ENCODE assay signal across 20 cellular contexts in genomic region chr22:48756146-48757111, GRCh38.
DNase-seq lines count a peak whose midpoint lies in the region; ATAC-seq and TF ChIP-seq lines count a peak whose summit lies in the region.
"Had no signal": no experiment of that assay in that cellular context is flagged by ENCODE, and none has a peak within 500 bp of the region (broad histone marks: within the 10 kb centered on the region; RNA-seq: fewer than 3 reads in every experiment).

No MANE protein-coding gene starts in this region.

- no peak overlapping the region for H3K27ac ChIP-seq in spleen
- H3K27ac ChIP-seq: gastroesophageal sphincter, SK-N-MC, tibial nerve had no signal

- H3K4me1 ChIP-seq in spleen, result no peaks in the 10 kb centered on the region
- H3K4me1 ChIP-seq: gastroesophageal sphincter, tibial nerve had no signal

- H3K27me3 ChIP-seq in spleen (replicated peaks in 1 of 7) (peaks cover 0 to 41% (median 3%) of the 10 kb centered on the region in 7 donors), MG63 (no peaks in the 10 kb centered on the region)
- H3K27me3 ChIP-seq: tibial nerve had no signal

- CTCF ChIA-PET in activated CD4-positive, alpha-beta memory T cell treated with anti-CD3 and anti-CD28 coated beads, Interleukin-2, amount 10 ng/mL, durations not matched to agents 7 days and 5 days (lab: Charles Lee), result no interaction called here
- CTCF ChIA-PET in HEK293T (lab: Yijun Ruan, JAX), result no interaction called here

- POLR2A ChIA-PET in activated CD4-positive, alpha-beta memory T cell treated with anti-CD3 and anti-CD28 coated beads, Interleukin-2, amount 10 ng/mL, durations not matched to agents 7 days and 5 days (lab: Charles Lee), result no interaction called here
- POLR2A ChIA-PET in HEK293T (lab: Yijun Ruan, JAX), result no interaction called here

- WGBS in spleen, 5 donors, result 77 to 81% (median 79%) methylated on average over 26 to 32 of the region's 32 CpGs

- no peaks in the 10 kb centered on the region for H3K36me3 ChIP-seq in spleen
- H3K36me3 ChIP-seq in MG63, result no peaks in the 10 kb centered on the region
- H3K36me3 ChIP-seq: gastroesophageal sphincter had no signal

- H3K9me3 ChIP-seq in spleen (no peaks in the 10 kb centered on the region), MG63 (no peaks in the 10 kb centered on the region)
- H3K9me3 ChIP-seq: gastroesophageal sphincter had no signal

- no peak overlapping the region for H3K27ac Mint-ChIP-seq in activated CD4-positive, alpha-beta memory T cell treated with anti-CD3 and anti-CD28 coated beads, Interleukin-2, amount 10 ng/mL, durations not matched to agents 7 days and 5 days
- H3K27ac Mint-ChIP-seq: activated T-helper 1 cell treated with anti-CD3 and anti-CD28 coated beads, Interleukin-12 subunit alpha, Interleukin-12 subunit beta, Interleukin-2, Interleukin-4 antibody, amounts not matched to agents 30 ng/mL and 10 ng/mL and 1 ng/mL, durations not matched to agents 14 hours and 24 hours and 36 hours; HFFc6; stimulated activated memory B cell treated with anti-CD40 and anti-IgM and Interleukin-4, amounts not matched to agents 10 μg/mL and 1 μg/mL and 100 μg/mL, for 72 hours had no signal

- H3K36me3 Mint-ChIP-seq in activated CD4-positive, alpha-beta memory T cell treated with anti-CD3 and anti-CD28 coated beads, Interleukin-2, amount 10 ng/mL, durations not matched to agents 7 days and 5 days (ENCODE audit: low read depth), result no peaks in the 10 kb centered on the region
- H3K36me3 Mint-ChIP-seq: stimulated activated memory B cell treated with anti-CD40 and anti-IgM and Interleukin-4, amounts not matched to agents 10 μg/mL and 1 μg/mL and 100 μg/mL, for 72 hours had no signal

- ATAC-seq in left lobe of liver, result no peak
- ATAC-seq: gastroesophageal sphincter; stimulated activated memory B cell treated with anti-CD40 and anti-IgM and Interleukin-4, amounts not matched to agents 10 μg/mL and 1 μg/mL and 100 μg/mL, for 72 hours had no signal

- DNase-seq in activated CD8-positive, alpha-beta memory T cell treated with anti-CD3 and anti-CD28 coated beads for 24 hours, result peak; percentile 37
- no peak for DNase-seq in activated CD8-positive, alpha-beta memory T cell treated with anti-CD3 and anti-CD28 coated beads, Interleukin-2, amount 50 U/mL, for 4 hours
- peak; percentile 4 for DNase-seq in activated CD4-positive, alpha-beta memory T cell treated with anti-CD3 and anti-CD28 coated beads, Interleukin-2, amount 10 ng/mL, durations not matched to agents 7 days and 5 days
- DNase-seq in left lobe of liver (ENCODE audit: low spot score) (peak; percentile 33), spleen (peak; percentile 55), activated gamma-delta T cell (lab: John Stamatoyannopoulos, UW) (no peak), MG63 (no peak), HEK293T (ENCODE audit: extremely low spot score) (no peak)
- DNase-seq: activated CD4-positive, alpha-beta T cell treated with anti-CD3 and anti-CD28 coated beads, Interleukin-2, amount 50 U/mL, for 1 hour; C1 segment of cervical spinal cord; DMS153; HFFc6; NCI-H69; occipital lobe; small intestine had no signal

- TF ChIP-seq CTCF in spleen (IDR thresholded peaks at IDR 0.05 in 8 of 11, conservative IDR thresholded peaks at IDR 0.05 in 3 of 11), result no peak

- no peak for TF ChIP-seq POLR2A in spleen (IDR thresholded peaks at IDR 0.05)

- no peaks in the 10 kb centered on the region for H3K27me3 Mint-ChIP-seq in activated CD4-positive, alpha-beta memory T cell treated with anti-CD3 and anti-CD28 coated beads, Interleukin-2, amount 10 ng/mL, durations not matched to agents 7 days and 5 days

- H3K4me3 Mint-ChIP-seq in activated CD4-positive, alpha-beta memory T cell treated with anti-CD3 and anti-CD28 coated beads, Interleukin-2, amount 10 ng/mL, durations not matched to agents 7 days and 5 days, result no peak overlapping the region
- H3K4me3 Mint-ChIP-seq: activated T-helper 1 cell treated with anti-CD3 and anti-CD28 coated beads, Interleukin-12 subunit alpha, Interleukin-12 subunit beta, Interleukin-2, Interleukin-4 antibody, amounts not matched to agents 30 ng/mL and 10 ng/mL and 1 ng/mL, durations not matched to agents 14 hours and 24 hours and 36 hours; HFFc6; stimulated activated memory B cell treated with anti-CD40 and anti-IgM and Interleukin-4, amounts not matched to agents 10 μg/mL and 1 μg/mL and 100 μg/mL, for 72 hours had no signal

- intact Hi-C loops in spleen (cut with DNase I; ENCODE audit: low total_unique reads), result no loop called here

- H3K9me3 Mint-ChIP-seq in activated CD4-positive, alpha-beta memory T cell treated with anti-CD3 and anti-CD28 coated beads, Interleukin-2, amount 10 ng/mL, durations not matched to agents 7 days and 5 days, result peaks cover 4% of the 10 kb centered on the region
- H3K9me3 Mint-ChIP-seq: activated T-helper 1 cell treated with anti-CD3 and anti-CD28 coated beads, Interleukin-12 subunit alpha, Interleukin-12 subunit beta, Interleukin-2, Interleukin-4 antibody, amounts not matched to agents 30 ng/mL and 10 ng/mL and 1 ng/mL, durations not matched to agents 14 hours and 24 hours and 36 hours had no signal

- H3K4me1 Mint-ChIP-seq in activated CD4-positive, alpha-beta memory T cell treated with anti-CD3 and anti-CD28 coated beads, Interleukin-2, amount 10 ng/mL, durations not matched to agents 7 days and 5 days, result no peaks in the 10 kb centered on the region
- H3K4me1 Mint-ChIP-seq: stimulated activated memory B cell treated with anti-CD40 and anti-IgM and Interleukin-4, amounts not matched to agents 10 μg/mL and 1 μg/mL and 100 μg/mL, for 72 hours had no signal

- H3K4me3 ChIP-seq in spleen, result no peak overlapping the region
- H3K4me3 ChIP-seq in MG63, result no peak overlapping the region
- H3K4me3 ChIP-seq: gastroesophageal sphincter, SK-N-MC, tibial nerve had no signal

TF ChIP-seq in HEK293T, 16 proteins besides CTCF, POLR2A, EP300 and RAD21:
- TF ChIP-seq CTBP1 (IDR thresholded peaks at IDR 0.05; ENCODE audit: borderline replicate concordance), result no peak
- no peak for TF ChIP-seq SUZ12 (IDR thresholded peaks at IDR 0.05)
- TF ChIP-seq SP1 (IDR thresholded peaks at IDR 0.05), result no peak
- TF ChIP-seq FOXM1 (IDR thresholded peaks at IDR 0.05; ENCODE audit: borderline replicate concordance), result no peak
- TF ChIP-seq FOXK2 (IDR thresholded peaks at IDR 0.05), result no peak
- TF ChIP-seq, protein P1, sequence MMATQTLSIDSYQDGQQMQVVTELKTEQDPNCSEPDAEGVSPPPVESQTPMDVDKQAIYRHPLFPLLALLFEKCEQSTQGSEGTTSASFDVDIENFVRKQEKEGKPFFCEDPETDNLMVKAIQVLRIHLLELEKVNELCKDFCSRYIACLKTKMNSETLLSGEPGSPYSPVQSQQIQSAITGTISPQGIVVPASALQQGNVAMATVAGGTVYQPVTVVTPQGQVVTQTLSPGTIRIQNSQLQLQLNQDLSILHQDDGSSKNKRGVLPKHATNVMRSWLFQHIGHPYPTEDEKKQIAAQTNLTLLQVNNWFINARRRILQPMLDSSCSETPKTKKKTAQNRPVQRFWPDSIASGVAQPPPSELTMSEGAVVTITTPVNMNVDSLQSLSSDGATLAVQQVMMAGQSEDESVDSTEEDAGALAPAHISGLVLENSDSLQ (IDR thresholded peaks at IDR 0.05), result no peak
- no peak for TF ChIP-seq ELF4 (IDR thresholded peaks at IDR 0.05)
- no peak for TF ChIP-seq TARDBP (IDR thresholded peaks at IDR 0.05)

Comparison
In these comparisons a context has a peak if more than half of its experiments do, and no peak if none do; other contexts are left out.
1. DNase-seq: peak in activated CD8-positive, alpha-beta memory T cell treated with anti-CD3 and anti-CD28 coated beads for 24 hours (single experiment), activated CD4-positive, alpha-beta memory T cell treated with anti-CD3 and anti-CD28 coated beads, Interleukin-2, amount 10 ng/mL, durations not matched to agents 7 days and 5 days (single experiment), left lobe of liver (single experiment) and spleen (single experiment); none in activated CD8-positive, alpha-beta memory T cell treated with anti-CD3 and anti-CD28 coated beads, Interleukin-2, amount 50 U/mL, for 4 hours (single experiment), activated gamma-delta T cell (single experiment), MG63 (single experiment) and HEK293T (single experiment).